12 cellular contexts compared by ENCODE assay signal in the genomic region with DNA sequence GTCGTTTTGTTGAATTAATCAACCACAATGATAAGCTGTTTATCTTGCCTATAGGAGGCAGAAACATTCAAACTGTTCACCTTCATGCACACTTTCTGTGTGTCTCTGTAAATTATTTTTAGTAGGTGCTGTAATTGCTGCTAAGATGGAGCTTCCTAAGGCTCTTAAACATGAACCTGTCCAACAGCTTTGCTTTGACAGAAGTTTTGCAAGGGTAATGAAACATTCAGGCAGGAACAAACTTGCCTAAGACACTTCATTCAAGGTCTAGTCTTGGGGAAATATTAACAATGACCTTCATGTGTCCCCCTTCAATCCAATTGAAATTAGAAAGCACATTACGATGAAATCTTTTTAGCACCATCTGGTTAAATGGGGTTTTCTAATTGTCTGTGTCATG.
DNase-seq lines count a peak whose midpoint lies in the region; ATAC-seq and TF ChIP-seq lines count a peak whose summit lies in the region.
"Had no signal": no experiment of that assay in that cellular context is flagged by ENCODE, and none has a peak within 500 bp of the region (broad histone marks: within the 10 kb centered on the region; RNA-seq: fewer than 3 reads in every experiment).

No MANE protein-coding gene starts in this region.

- 0 out of 2 replicates have a peak, but pooled peaks cover 3% of the 10 kb centered on the region for H3K9me3 ChIP-seq in HUES48 (ENCODE audit: control insufficient read depth, insufficient read depth, low read length)
- H3K9me3 ChIP-seq: BLaER1 had no signal

- H3K4me1 ChIP-seq in HUES48 (ENCODE audit: control insufficient read depth, insufficient read depth, low read length), result peaks cover 21% of the 10 kb centered on the region
- H3K4me1 ChIP-seq: BLaER1 had no signal

- peak overlapping the region; percentile 63 for H3K27ac ChIP-seq in HUES48 (ENCODE audit: low read depth, low read length)
- H3K27ac ChIP-seq: BLaER1, GM23248 had no signal

- H3K27me3 ChIP-seq in GM06990 (replicated peaks; ENCODE audit: control insufficient read depth, insufficient read depth, low read length), result no peaks in the 10 kb centered on the region
- no peaks in the 10 kb centered on the region for H3K27me3 ChIP-seq in HUES48 (ENCODE audit: control insufficient read depth, insufficient read depth, low read length)
- H3K27me3 ChIP-seq: BLaER1 had no signal

- ATAC-seq in GM21737 (IDR thresholded peaks at IDR 0.05; ENCODE audit: unreplicated experiment) (peak; percentile 28), left colon (no peak)
- ATAC-seq: K562 had no signal

- H3K4me3 ChIP-seq in GM06990 (replicated peaks; ENCODE audit: low read depth, low read length) (peak overlapping the region; percentile 44), HUES48 (ENCODE audit: low read depth, low read length) (no peak overlapping the region), epithelial cell of esophagus (ENCODE audit: low read length) (no peak overlapping the region)
- H3K4me3 ChIP-seq: BLaER1, GM23248, K562 had no signal

- intact Hi-C loops in left colon (cut with DNase I, micrococcal nuclease), result no loop called here

- H3K9ac ChIP-seq in HUES48 (ENCODE audit: low read depth, low read length), result no peak overlapping the region
- H3K9ac ChIP-seq: BLaER1, GM23248 had no signal

- no peak for DNase-seq in GM06990 (ENCODE audit: extremely low read depth, insufficient read length)
- DNase-seq in epithelial cell of esophagus (ENCODE audit: low read depth), result peak; percentile 89
- no peak for DNase-seq in activated CD4-positive, alpha-beta T cell treated with anti-CD3 and anti-CD28 coated beads, Interleukin-2, amount 50 U/mL, for 48 hours
- DNase-seq in MV-4-11 (lab: John Stamatoyannopoulos, UW), result no peak
- DNase-seq in left colon, result no peak
- DNase-seq in kidney tubule cell (ENCODE audit: low spot score), result no peak
- DNase-seq: activated CD4-positive, alpha-beta T cell treated with anti-CD3 and anti-CD28 coated beads for 1 hour; GM23248 had no signal

- TF ChIP-seq CTCF in GM06990 (IDR thresholded peaks at IDR 0.05; ENCODE audit: insufficient read depth, low read length, poor library complexity, severe bottlenecking) (no peak), epithelial cell of esophagus (IDR thresholded peaks at IDR 0.05; ENCODE audit: insufficient read depth, low read depth, low read length, missing control alignments) (no peak)

- H3K36me3 ChIP-seq in GM06990 (ENCODE audit: control insufficient read depth, insufficient read depth, low read length) (no peaks in the 10 kb centered on the region), HUES48 (ENCODE audit: control insufficient read depth, insufficient read depth, low read length) (no peaks in the 10 kb centered on the region)
- H3K36me3 ChIP-seq: BLaER1 had no signal
